ENCODE assay signal across 27 cellular contexts in genomic region chr14:75244121-75244520, GRCh38.
"Had no signal": no experiment of that assay in that cellular context is flagged by ENCODE, and none has a peak within 500 bp of the region (broad histone marks: within the 10 kb centered on the region; RNA-seq: fewer than 3 reads in every experiment).

No MANE protein-coding gene starts in this region.

- H3K27ac ChIP-seq: heart left ventricle, hepatocyte, left lung, neutrophil, pancreas, testis, tibial artery, upper lobe of left lung had no signal

- FAIRE-seq: endometrium, frontal cortex, islet of Langerhans, pancreas, urothelium cell line had no signal

- H3K4me3 ChIP-seq: esophagus squamous epithelium, heart left ventricle, hepatocyte, left lung, mucosa of descending colon, pancreas, testis, tibial artery, upper lobe of left lung had no signal

- H3K27me3 ChIP-seq: esophagus squamous epithelium, heart left ventricle, hepatocyte, left lung, neutrophil, pancreas, testis, tibial artery, upper lobe of left lung had no signal

- H3K36me3 ChIP-seq: esophagus squamous epithelium, heart left ventricle, left lung, neutrophil, pancreas, tibial artery, upper lobe of left lung had no signal

- ATAC-seq: effector memory CD8-positive, alpha-beta T cell; heart left ventricle; left cardiac atrium; left lung; mucosa of descending colon; natural killer cell treated with Interleukin-12 subunit alpha and Interleukin-12 subunit beta and Interleukin-15 and Interleukin-18, amount 100 ng/mL, for 72 hours; pancreas; sciatic nerve; stimulated activated effector memory CD8-positive, alpha-beta T cell treated with anti-CD3 and anti-CD28 coated beads, Interleukin-12 subunit alpha, Interleukin-12 subunit beta, amount 100 ng/mL, for 72 hours; stimulated activated naive CD8-positive, alpha-beta T cell treated with anti-CD3 and anti-CD28 coated beads, Interleukin-15, Interleukin-2, amounts not matched to agents 100 U/mL and 50 U/mL, for 24 hours had no signal

- DNase-seq: cortex of kidney; effector memory CD8-positive, alpha-beta T cell; erythroblast; esophagus squamous epithelium; heart left ventricle; left cardiac atrium; left lung; mesenchymal stem cell; mucosa of descending colon; naive B cell; pancreas; stimulated activated CD4-positive, alpha-beta T cell treated with anti-CD3 and anti-CD28 coated beads, Interleukin-2, amount 100 ng/mL, for 24 hours; stimulated activated CD4-positive, alpha-beta T cell treated with anti-CD3 and anti-CD28 coated beads, Interleukin-4, amount 100 ng/mL, for 24 hours; stimulated activated naive CD8-positive, alpha-beta T cell treated with anti-CD3 and anti-CD28 coated beads, Interleukin-15, Interleukin-2, amounts not matched to agents 100 U/mL and 50 U/mL, for 24 hours; substantia nigra; testis; tibial artery; upper lobe of left lung had no signal

- H3K9me3 ChIP-seq: esophagus squamous epithelium, heart left ventricle, left lung, mucosa of descending colon, neutrophil, pancreas, testis, tibial artery, upper lobe of left lung had no signal
